Comparison of ENCODE assay signal across 8 cellular contexts in genomic region chr19:4140237-4140711, GRCh38. TPM values are rescaled to one million over a fixed set of nuclear protein-coding genes. Genes with fewer than 3 reads are reported as not detected.
DNase-seq lines count a peak whose midpoint lies in the region; ATAC-seq, FAIRE-seq and TF ChIP-seq lines count a peak whose summit lies in the region.

No MANE protein-coding gene starts in this region.

- H3K36me3 ChIP-seq in CD4-positive, alpha-beta memory T cell (ENCODE audit: insufficient read depth, low read length), result no peaks in the 10 kb centered on the region
- H3K36me3 ChIP-seq in GM23248 (ENCODE audit: low read depth), result no peaks in the 10 kb centered on the region
- no peaks in the 10 kb centered on the region for H3K36me3 ChIP-seq in pancreas

- H3K27ac ChIP-seq in CD4-positive, alpha-beta memory T cell (ENCODE audit: low read depth, low read length), result no peak overlapping the region
- no peak overlapping the region for H3K27ac ChIP-seq in GM23248
- H3K27ac ChIP-seq in pancreas, result no peak overlapping the region

- no peaks in the 10 kb centered on the region for H3K27me3 ChIP-seq in CD4-positive, alpha-beta memory T cell (ENCODE audit: insufficient read depth, low read length)
- H3K27me3 ChIP-seq in GM23248 (replicated peaks; ENCODE audit: insufficient read depth) (no peaks in the 10 kb centered on the region), pancreas (no peaks in the 10 kb centered on the region)

- POLR2A ChIA-PET in CD4-positive, alpha-beta memory T cell (lab: Charles Lee; ENCODE audit: partially characterized antibody), result interaction anchor here (0.6 to 2.4 kb wide), 10 partner anchors 25 to 155 kb away, joined by 3 to 20 read pairs (median 6); partner anchors contain the start of genes EEF2, PIAS4 and ZBTB7A

- no peak overlapping the region for H3K4me3 ChIP-seq in CD4-positive, alpha-beta memory T cell (ENCODE audit: low read length in 2 of 2)
- H3K4me3 ChIP-seq in GM23248 (no peak overlapping the region), pancreas (no peak overlapping the region)

- intact Hi-C loops in CD4-positive, alpha-beta memory T cell (cut with micrococcal nuclease), result loop anchor here (1.0 kb wide), 1 partner anchor 64 kb away; no protein-coding TSS in a partner anchor
- intact Hi-C loops in pancreas (cut with DNase I), result no loop called here

- H3K4me2 ChIP-seq in GM23248 (ENCODE audit: unreplicated experiment), result no peak overlapping the region

- H3K4me1 ChIP-seq in CD4-positive, alpha-beta memory T cell (ENCODE audit: insufficient read depth, low read length), result peaks cover 9% of the 10 kb centered on the region
- 0 out of 2 replicates have a peak, but pooled peaks cover 4% of the 10 kb centered on the region for H3K4me1 ChIP-seq in GM23248 (ENCODE audit: insufficient read depth)
- no peaks in the 10 kb centered on the region for H3K4me1 ChIP-seq in pancreas

- no peaks in the 10 kb centered on the region for H3K9me3 ChIP-seq in CD4-positive, alpha-beta memory T cell (ENCODE audit: control insufficient read depth in 1 of 2, low read length in 2 of 2)
- H3K9me3 ChIP-seq in GM23248 (ENCODE audit: low read depth) (no peaks in the 10 kb centered on the region), pancreas (no peaks in the 10 kb centered on the region)

- H3K36me3 Mint-ChIP-seq in CD4-positive, alpha-beta memory T cell, result no peaks in the 10 kb centered on the region

- no peak for FAIRE-seq in pancreas (lab: Jason Lieb, UNC)

- no peaks in the 10 kb centered on the region for H4K20me1 ChIP-seq in GM23248 (ENCODE audit: insufficient read depth)

- no peaks in the 10 kb centered on the region for H3F3A ChIP-seq in GM23248 (ENCODE audit: insufficient read depth)

- H3K79me2 ChIP-seq in GM23248 (ENCODE audit: insufficient read depth), result no peaks in the 10 kb centered on the region

- H3K27me3 Mint-ChIP-seq in CD4-positive, alpha-beta memory T cell, result peaks cover 5 to 7% of the 10 kb centered on the region in 2 donors

- 18% methylated on average over 12 of the region's 12 CpGs for WGBS in GM23248 (ENCODE audit: low coverage in 1 of 2, low lambda C conversion rate in 2 of 2, missing lambda C conversion rate in 2 of 2), 2 experiments
- WGBS in pancreas, 2 donors, result 20 to 22% methylated on average over 12 of the region's 12 CpGs

- no peaks in the 10 kb centered on the region for H3K9me2 ChIP-seq in GM23248 (ENCODE audit: insufficient read depth)

- peak overlapping the region in 2 of 7 donors; percentile 35 to 50 for H3K27ac Mint-ChIP-seq in CD4-positive, alpha-beta memory T cell

- no peak overlapping the region for H3K9ac ChIP-seq in GM23248

- peak; percentile 93 to 98 (median 96) for ATAC-seq in pancreas
- no peak for ATAC-seq in HG03045 (IDR thresholded peaks at IDR 0.05; ENCODE audit: unreplicated experiment)
- no peak for ATAC-seq in HG03378 (IDR thresholded peaks at IDR 0.05; ENCODE audit: unreplicated experiment)

- H2AFZ ChIP-seq in GM23248, result peak overlapping the region; percentile 28; the same call in 1 of the 2 replicates

- peak overlapping the region in 5 of 8 donors; percentile 29 to 81 (median 54) for H3K4me3 Mint-ChIP-seq in CD4-positive, alpha-beta memory T cell

- H3K4me1 Mint-ChIP-seq in CD4-positive, alpha-beta memory T cell, result peaks cover 6 to 13% (median 10%) of the 10 kb centered on the region in 4 donors

- in situ Hi-C loops in GM23248 (cut with MboI), result no loop called here

- TF ChIP-seq CTCF in pancreas (IDR thresholded peaks at IDR 0.05), result peak in 3 of 4 donors; percentile 23 to 37 (median 24)

- CTCF ChIA-PET in CD4-positive, alpha-beta memory T cell (lab: Charles Lee; ENCODE audit: partially characterized antibody), result interaction anchor here (0.6 to 4.0 kb wide), 33 partner anchors 8 to 171 kb away, joined by 3 to 26 read pairs (median 4); partner anchors contain the start of genes EEF2 and ZBTB7A

- no peaks in the 10 kb centered on the region for H3K9me3 Mint-ChIP-seq in CD4-positive, alpha-beta memory T cell

- peak in 4 of 5 donors; percentile 18 to 32 (median 24) for DNase-seq in CD4-positive, alpha-beta memory T cell
- DNase-seq in GM23248, result peak; percentile 88
- DNase-seq in NCI-H345 (lab: John Stamatoyannopoulos, UW), result peak; percentile 72
- peak; percentile 33 for DNase-seq in activated CD4-positive, CD25-positive, alpha-beta regulatory T cell treated with anti-CD3 and anti-CD28 coated beads, Interleukin-2, amount 50 U/mL, for 72 hours
- DNase-seq in foreskin melanocyte, result peak; percentile 60
- peak in 2 of 6 donors; percentile 34 to 61 for DNase-seq in pancreas

RNA-seq across cellular contexts. Expression of gene CREB3L3, which starts 13.2 kb away (rescaled TPM):
- not detected for total RNA-seq in CD4-positive, alpha-beta memory T cell
- polyA plus RNA-seq in CD4-positive, alpha-beta memory T cell, result not detected
- not detected in 2 replicates for total RNA-seq in GM23248 (2014; rRNA removed; shearing (Covaris generic))
- not detected in 2 replicates for polyA plus RNA-seq in GM23248 (2016; fragmentation: Nextera tagmentation; extraction: Ambion mirVana)
- under 1 TPM in 1 of 6 donors, not detected in 5; 0.67 TPM for total RNA-seq in pancreas
- under 1 TPM in 1 of 2 donors, not detected in 1; 0.27 TPM for polyA plus RNA-seq in pancreas

RNA-seq across cellular contexts. Expression of gene MAP2K2, which starts 16.4 kb away (rescaled TPM):
- total RNA-seq in CD4-positive, alpha-beta memory T cell, result 100 to 1,000 TPM; 125 to 126 TPM
- 100 to 1,000 TPM in 1 of 2 donors, 10 to 100 TPM in 1; 44.0 to 101 TPM for polyA plus RNA-seq in CD4-positive, alpha-beta memory T cell
- 162 and 212 TPM in 2 replicates for total RNA-seq in GM23248 (2014; rRNA removed; shearing (Covaris generic))
- polyA plus RNA-seq in GM23248 (2016; fragmentation: Nextera tagmentation; extraction: Ambion mirVana) (32.3 and 47.0 TPM in 2 replicates), pancreas (100 to 1,000 TPM; 107 to 183 TPM)
- total RNA-seq in pancreas, result 10 to 100 TPM; 52.4 to 78.1 (median 70.0) TPM

RNA-seq across cellular contexts. Expression of gene SIRT6, which starts 42.1 kb away (rescaled TPM):
- 10 to 100 TPM; 26.8 to 27.0 TPM for total RNA-seq in CD4-positive, alpha-beta memory T cell
- polyA plus RNA-seq in CD4-positive, alpha-beta memory T cell, result 1 to 10 TPM in 1 of 2 donors, under 1 TPM in 1; 0.19 to 5.0 TPM
- 12.0 and 14.4 TPM in 2 replicates for total RNA-seq in GM23248 (2014; rRNA removed; shearing (Covaris generic))
- 19.6 and 20.0 TPM in 2 replicates for polyA plus RNA-seq in GM23248 (2016; fragmentation: Nextera tagmentation; extraction: Ambion mirVana)
- total RNA-seq in pancreas, result 10 to 100 TPM; 10.9 to 16.6 (median 12.4) TPM
- 10 to 100 TPM; 30.8 to 47.4 TPM for polyA plus RNA-seq in pancreas

RNA-seq across cellular contexts. Expression of gene ANKRD24, which starts 42.2 kb away (rescaled TPM):
- 1 to 10 TPM; 1.9 to 2.9 TPM for total RNA-seq in CD4-positive, alpha-beta memory T cell
- polyA plus RNA-seq in CD4-positive, alpha-beta memory T cell, result under 1 TPM in 1 of 2 donors, not detected in 1; 0.20 TPM
- 0.54 and 3.3 TPM in 2 replicates for total RNA-seq in GM23248 (2014; rRNA removed; shearing (Covaris generic))
- 0.14 and 0.46 TPM in 2 replicates for polyA plus RNA-seq in GM23248 (2016; fragmentation: Nextera tagmentation; extraction: Ambion mirVana)
- 1 to 10 TPM in 5 of 6 donors, under 1 TPM in 1; 0.70 to 2.6 (median 1.5) TPM for total RNA-seq in pancreas
- 10 to 100 TPM in 1 of 2 donors, 1 to 10 TPM in 1; 7.8 to 14.2 TPM for polyA plus RNA-seq in pancreas

Comparison
In these comparisons a context has a peak if more than half of its experiments do, and no peak if none do; other contexts are left out.
1. ATAC-seq: peak in pancreas (4 of 4); none in HG03045 (single experiment) and HG03378 (single experiment).